ENCODE assay signal across 25 cellular contexts in the genomic region with DNA sequence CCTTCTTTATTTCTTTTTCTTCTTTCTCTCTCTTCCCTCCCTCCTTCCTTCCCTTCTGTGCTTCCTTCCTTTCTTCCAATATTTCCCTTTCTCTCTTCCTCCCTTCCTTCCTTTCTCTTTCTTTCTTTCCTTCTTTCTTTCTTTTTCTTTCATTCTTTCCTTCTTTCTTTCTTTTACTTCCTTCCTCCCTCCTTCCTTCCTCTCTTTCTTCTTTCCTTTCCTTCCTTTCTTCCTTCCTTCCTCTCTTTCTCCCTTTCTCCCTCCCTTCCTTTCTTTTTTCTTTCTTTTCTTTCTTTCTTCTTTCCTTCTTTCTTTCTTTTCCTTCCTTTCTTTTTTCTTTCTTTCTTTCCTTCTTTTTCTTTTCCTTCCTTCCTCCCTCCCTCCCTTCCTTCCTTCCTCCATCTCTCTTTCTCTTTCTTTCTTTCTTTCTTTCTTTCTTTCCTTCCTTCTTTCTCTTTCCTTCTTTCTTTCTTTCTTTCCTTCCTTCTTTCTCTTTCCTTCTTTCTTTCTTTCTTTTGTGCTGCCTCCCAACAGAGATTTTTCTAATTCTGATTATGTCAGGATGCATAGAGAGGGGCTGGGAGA. TPM values are rescaled to one million over a fixed set of nuclear protein-coding genes. Genes with fewer than 3 reads are reported as not detected.
"Had no signal": no experiment of that assay in that cellular context is flagged by ENCODE, and none has a peak within 500 bp of the region (broad histone marks: within the 10 kb centered on the region; RNA-seq: fewer than 3 reads in every experiment).

No MANE protein-coding gene starts in this region.

- H3K4me1 Mint-ChIP-seq: neural crest cell had no signal

- ATAC-seq: gastroesophageal sphincter; heart left ventricle; left lung; stimulated activated naive B cell treated with anti-CD40 and anti-IgM and Interleukin-4, amounts not matched to agents 10 μg/mL and 1 μg/mL and 100 μg/mL, for 72 hours had no signal

- H3K36me3 Mint-ChIP-seq: stimulated activated naive B cell treated with anti-CD40 and anti-IgM and Interleukin-4, amounts not matched to agents 10 μg/mL and 1 μg/mL and 100 μg/mL, for 72 hours had no signal

- H3K4me3 Mint-ChIP-seq: activated CD4-positive, alpha-beta memory T cell treated with anti-CD3 and anti-CD28 coated beads, Interleukin-2, amount 10 ng/mL, durations not matched to agents 7 days and 5 days; neural crest cell; stimulated activated naive B cell treated with anti-CD40 and anti-IgM and Interleukin-4, amounts not matched to agents 10 μg/mL and 1 μg/mL and 100 μg/mL, for 72 hours had no signal

- H3K27ac ChIP-seq: ascending aorta, esophagus muscularis mucosa, gastroesophageal sphincter, prostate gland, right atrium auricular region, SJCRH30, thyroid gland, VCaP had no signal

- H3K36me3 ChIP-seq: ascending aorta, esophagus muscularis mucosa, gastroesophageal sphincter, heart left ventricle, left lung, prostate gland, right atrium auricular region, SJCRH30, thyroid gland had no signal

- H3K9me3 ChIP-seq: ascending aorta, esophagus muscularis mucosa, gastroesophageal sphincter, heart left ventricle, left lung, prostate gland, right atrium auricular region, SJCRH30, thyroid gland had no signal

- DNase-seq: activated CD4-positive, alpha-beta memory T cell treated with anti-CD3 and anti-CD28 coated beads, Interleukin-2, amount 10 ng/mL, durations not matched to agents 7 days and 5 days; activated CD8-positive, alpha-beta memory T cell treated with anti-CD3 and anti-CD28 coated beads, Interleukin-2, amount 50 U/mL, for 48 hours; activated naive CD4-positive, alpha-beta T cell; dermis blood vessel endothelial cell; effector memory CD4-positive, alpha-beta T cell; heart left ventricle; left lung; midbrain; SJCRH30; stimulated activated CD4-positive, alpha-beta T cell treated with anti-CD3 and anti-CD28 coated beads, Interleukin-4, amount 100 ng/mL, for 1 hour; stimulated activated naive B cell treated with anti-CD40 and anti-IgM and Interleukin-4, amounts not matched to agents 10 μg/mL and 1 μg/mL and 100 μg/mL, for 72 hours; T-helper 2 cell; thyroid gland had no signal

- H3K9me3 Mint-ChIP-seq: activated CD4-positive, alpha-beta memory T cell treated with anti-CD3 and anti-CD28 coated beads, Interleukin-2, amount 10 ng/mL, durations not matched to agents 7 days and 5 days; neural crest cell; stimulated activated naive B cell treated with anti-CD40 and anti-IgM and Interleukin-4, amounts not matched to agents 10 μg/mL and 1 μg/mL and 100 μg/mL, for 72 hours had no signal

- H3K27me3 ChIP-seq: ascending aorta, gastroesophageal sphincter, heart left ventricle, left lung, right atrium auricular region, SJCRH30, thyroid gland had no signal

- FAIRE-seq: endothelial cell of umbilical vein had no signal

- H3K27ac Mint-ChIP-seq: stimulated activated naive B cell treated with anti-CD40 and anti-IgM and Interleukin-4, amounts not matched to agents 10 μg/mL and 1 μg/mL and 100 μg/mL, for 72 hours had no signal

- H3K4me3 ChIP-seq: ascending aorta, esophagus muscularis mucosa, gastroesophageal sphincter, left lung, prostate gland, right atrium auricular region, SJCRH30, thyroid gland had no signal

- H3K4me1 ChIP-seq: ascending aorta, esophagus muscularis mucosa, gastroesophageal sphincter, prostate gland, right atrium auricular region, SJCRH30 had no signal

RNA-seq across cellular contexts. Expression of a gene that starts 1.0 kb away (rescaled TPM):
- total RNA-seq: activated CD4-positive, alpha-beta memory T cell treated with anti-CD3 and anti-CD28 coated beads, Interleukin-2, amount 10 ng/mL, durations not matched to agents 7 days and 5 days; ascending aorta; cerebellum; dermis blood vessel endothelial cell; endothelial cell of umbilical vein; lung microvascular endothelial cell; myocyte; neural crest cell; osteocyte; SJCRH30 had no signal
- polyA plus RNA-seq: endothelial cell of umbilical vein had no signal

RNA-seq across cellular contexts. Expression of a gene that starts 23.7 kb away (rescaled TPM):
- total RNA-seq: cerebellum, gastroesophageal sphincter had no signal
